26 cellular contexts compared by ENCODE assay signal in genomic region chr12:9806714-9807113, GRCh38. TPM values are rescaled to one million over a fixed set of nuclear protein-coding genes. Genes with fewer than 3 reads are reported as not detected.
"Had no signal": no experiment of that assay in that cellular context is flagged by ENCODE, and none has a peak within 500 bp of the region (broad histone marks: within the 10 kb centered on the region; RNA-seq: fewer than 3 reads in every experiment).

No MANE protein-coding gene starts in this region.

- H3K9ac ChIP-seq: KMS-11 had no signal

- H3K4me1 ChIP-seq: SJSA1 had no signal

- H3K27ac Mint-ChIP-seq: IgD-negative memory B cell had no signal

- H3K9me3 ChIP-seq: SJSA1 had no signal

- H3K36me3 Mint-ChIP-seq: IgD-negative memory B cell had no signal

- H3K27me3 ChIP-seq: SJSA1 had no signal

- H3K4me2 ChIP-seq: KMS-11 had no signal

- H3K36me3 ChIP-seq: SJSA1 had no signal

- H3K4me3 Mint-ChIP-seq: IgD-negative memory B cell had no signal

- H3K27ac ChIP-seq: KMS-11, SJSA1, SK-N-MC had no signal

- H3K9me3 Mint-ChIP-seq: IgD-negative memory B cell had no signal

- DNase-seq: Kasumi-1, MV-4-11, NCI-H1048, NCI-H1105, NCI-H1417, NCI-H1436 treated with DMSO at 0.1 percent for 48 hours, NCI-H1694, NCI-H187 treated with DMSO at 0.1 percent for 48 hours, NCI-H2081, NCI-H2107, NCI-H2227 treated with DMSO at 0.1 percent for 48 hours, NCI-H524, NCI-H526 treated with DMSO at 0.1 percent for 48 hours, NCI-H774, Right ventricle myocardium superior, RPMI8226, SIG-M5 had no signal

- H3K4me3 ChIP-seq: K562, SJSA1, SK-N-MC had no signal

RNA-seq across cellular contexts. Expression of gene KLRF1, which starts 20.6 kb away (rescaled TPM):
- total RNA-seq: HepG2, HT1080, MCF 10A, SJSA1 had no signal
- polyA plus RNA-seq: HepG2 had no signal

RNA-seq across cellular contexts. Expression of gene CD69, which starts 46.0 kb away (rescaled TPM):
- total RNA-seq: HepG2, MCF 10A, NCI-H460 had no signal
- polyA plus RNA-seq: HepG2 had no signal
